In the genomic region with DNA sequence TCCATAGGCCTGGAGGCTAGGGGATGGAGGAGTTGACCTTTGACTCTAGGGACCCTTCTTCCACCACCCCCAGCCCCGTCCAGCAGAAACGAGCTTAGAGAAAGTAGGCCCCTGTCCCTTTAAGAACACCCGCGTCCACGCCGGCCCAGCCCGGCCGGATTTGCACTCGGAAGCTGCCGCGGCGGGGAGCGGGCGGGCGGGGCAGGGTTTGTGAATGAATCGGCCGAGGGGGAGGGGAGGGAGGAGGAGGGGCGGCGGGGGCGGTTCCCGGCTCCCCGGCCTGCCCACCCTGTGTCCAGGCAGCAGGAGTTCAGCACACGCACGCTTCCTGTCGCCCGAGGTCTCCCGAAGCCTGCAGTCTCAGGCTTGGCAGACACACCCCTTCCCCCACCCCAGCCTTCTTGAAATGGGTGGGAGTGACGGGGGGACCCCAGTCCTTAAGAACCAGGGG, we compare ENCODE assay signal across 8 cellular contexts. TPM values are rescaled to one million over a fixed set of nuclear protein-coding genes. Genes with fewer than 3 reads are reported as not detected.
DNase-seq lines count a peak whose midpoint lies in the region; ATAC-seq and TF ChIP-seq lines count a peak whose summit lies in the region.

No MANE protein-coding gene starts in this region.

- H3F3A ChIP-seq in neural cell (ENCODE audit: insufficient read depth, low read length, poor library complexity, severe bottlenecking), result no peaks in the 10 kb centered on the region

- CTCF ChIA-PET in CD8-positive, alpha-beta T cell (lab: Charles Lee), result no interaction called here

- no peak overlapping the region for H3K27ac Mint-ChIP-seq in CD8-positive, alpha-beta T cell

- peak overlapping the region; percentile 89 for H3K9ac ChIP-seq in neural cell (ENCODE audit: low read length)

- H3K27me3 ChIP-seq in neural cell (ENCODE audit: insufficient read depth, low read depth, low read length), result peaks cover 3% of the 10 kb centered on the region
- H3K27me3 ChIP-seq in CD8-positive, alpha-beta T cell (ENCODE audit: insufficient read depth, low read length), result peaks cover 27% of the 10 kb centered on the region

- no peaks in the 10 kb centered on the region for H3K9me3 ChIP-seq in neural cell (ENCODE audit: low read length)
- H3K9me3 ChIP-seq in CD8-positive, alpha-beta T cell (ENCODE audit: low read length), result no peaks in the 10 kb centered on the region

- peaks cover 15% of the 10 kb centered on the region for H3K4me1 ChIP-seq in CD8-positive, alpha-beta T cell (ENCODE audit: insufficient read depth, low read length)

- peaks cover 64% of the 10 kb centered on the region for H3K27me3 Mint-ChIP-seq in CD8-positive, alpha-beta T cell (ENCODE audit: low read depth)

- TF ChIP-seq RAD21 in neural cell (conservative IDR thresholded peaks at IDR 0.05), result no peak

- peak overlapping the region; percentile 76 for H3K4me2 ChIP-seq in neural cell (ENCODE audit: low read length)

- no peaks in the 10 kb centered on the region for H3K36me3 Mint-ChIP-seq in CD8-positive, alpha-beta T cell

- H3K4me1 Mint-ChIP-seq in CD8-positive, alpha-beta T cell (ENCODE audit: low read depth), result peaks cover 13% of the 10 kb centered on the region

- H3K4me3 ChIP-seq in choroid plexus epithelial cell (ENCODE audit: low read depth, low read length), result peak overlapping the region; percentile 45
- peak overlapping the region; percentile 99 for H3K4me3 ChIP-seq in neural cell (ENCODE audit: low read length)
- H3K4me3 ChIP-seq in CD8-positive, alpha-beta T cell (ENCODE audit: low read depth, low read length), result no peak overlapping the region

- H2AFZ ChIP-seq in neural cell (ENCODE audit: low read depth, low read length), result no peak overlapping the region

- no peak overlapping the region for H3K27ac ChIP-seq in neural cell (ENCODE audit: low read length)
- H3K27ac ChIP-seq in CD8-positive, alpha-beta T cell (ENCODE audit: low read depth, low read length), result no peak overlapping the region

- H3K79me2 ChIP-seq in neural cell (replicated peaks; ENCODE audit: insufficient read depth, low read length), result no peaks in the 10 kb centered on the region

- no peak for ATAC-seq in CD8-positive, alpha-beta T cell
- ATAC-seq in HG03039 (IDR thresholded peaks at IDR 0.05; ENCODE audit: unreplicated experiment), result no peak

- DNase-seq in EL (peak; percentile 29), NCI-H2196 treated with DMSO at 0.1 percent for 48 hours (lab: John Stamatoyannopoulos, UW; ENCODE audit: unreplicated experiment) (peak; percentile 54), choroid plexus epithelial cell (ENCODE audit: low read depth) (peak; percentile 51), GF-D8 (lab: John Stamatoyannopoulos, UW) (no peak), hippocampal formation (lab: John Stamatoyannopoulos, UW) (no peak)
- no peak for DNase-seq in CD8-positive, alpha-beta T cell

- no peaks in the 10 kb centered on the region for H3K36me3 ChIP-seq in neural cell (ENCODE audit: insufficient read depth, low read length)
- no peaks in the 10 kb centered on the region for H3K36me3 ChIP-seq in CD8-positive, alpha-beta T cell (ENCODE audit: insufficient read depth, low read length)

- intact Hi-C loops in CD8-positive, alpha-beta T cell (cut with DNase I, micrococcal nuclease), result loop anchor here in 1 of 2 experiments (5.0 to 10.0 kb wide), 2 partner anchors 79 to 548 kb away; no protein-coding TSS in a partner anchor

- H3K9me2 ChIP-seq in neural cell (ENCODE audit: insufficient read depth, low read length), result no peaks in the 10 kb centered on the region

- H3K9me3 Mint-ChIP-seq in CD8-positive, alpha-beta T cell, result no peaks in the 10 kb centered on the region

- no peak for TF ChIP-seq EP300 in neural cell (conservative IDR thresholded peaks at IDR 0.05; ENCODE audit: poor library complexity, severe bottlenecking)

- TF ChIP-seq CTCF in choroid plexus epithelial cell (conservative IDR thresholded peaks at IDR 0.05; ENCODE audit: low read depth, low read length) (no peak), neural cell (IDR thresholded peaks at IDR 0.05; ENCODE audit: poor library complexity, severe bottlenecking) (no peak)
- TF ChIP-seq CTCF in CD8-positive, alpha-beta T cell (IDR thresholded peaks at IDR 0.05), result no peak

- POLR2A ChIA-PET in CD8-positive, alpha-beta T cell (lab: Charles Lee), result no interaction called here

- no peak overlapping the region for H3K4me3 Mint-ChIP-seq in CD8-positive, alpha-beta T cell

- H4K20me1 ChIP-seq in neural cell (ENCODE audit: insufficient read depth), result no peaks in the 10 kb centered on the region

TF ChIP-seq in neural cell, 6 proteins besides CTCF, POLR2A, EP300 and RAD21:
- no peak for TF ChIP-seq MXI1 (conservative IDR thresholded peaks at IDR 0.05; ENCODE audit: poor library complexity, severe bottlenecking)
- TF ChIP-seq EZH2 (IDR thresholded peaks at IDR 0.05; ENCODE audit: borderline replicate concordance, insufficient read depth, low read length, poor library complexity, severe bottlenecking), result no peak
- no peak for TF ChIP-seq TAF1 (IDR thresholded peaks at IDR 0.05; ENCODE audit: low read depth)
- no peak for TF ChIP-seq SMC3 (conservative IDR thresholded peaks at IDR 0.05; ENCODE audit: poor library complexity)

RNA-seq across cellular contexts. Expression of a gene that starts 1.5 kb away (rescaled TPM):
- 7.8 and 7.9 TPM in 2 replicates for polyA plus RNA-seq in neural cell
- polyA minus RNA-seq in neural cell, result 30.9 and 33.2 TPM in 2 replicates
- total RNA-seq in CD8-positive, alpha-beta T cell, result under 1 TPM; 0.03 to 0.06 TPM

RNA-seq across cellular contexts. Expression of a gene that starts 32.7 kb away (rescaled TPM):
- 5.8 and 14.0 TPM in 2 replicates for polyA plus RNA-seq in neural cell
- 30.9 and 37.0 TPM in 2 replicates for polyA minus RNA-seq in neural cell
- 10 to 100 TPM; 28.1 to 29.7 TPM for total RNA-seq in CD8-positive, alpha-beta T cell

Comparison
In these comparisons a context has a peak if more than half of its experiments do, and no peak if none do; other contexts are left out.
1. DNase-seq: peak in EL (single experiment), NCI-H2196 treated with DMSO at 0.1 percent for 48 hours (single experiment) and choroid plexus epithelial cell (single experiment); none in CD8-positive, alpha-beta T cell (0 of 7), GF-D8 (single experiment) and hippocampal formation (0 of 2).